24 cellular contexts compared by ENCODE assay signal in genomic region chr12:89161553-89161952, GRCh38.
A peak's percentile ranks its signal among the peaks of the same experiment; 100 is the strongest.
DNase-seq lines count a peak whose midpoint lies in the region; ATAC-seq and TF ChIP-seq lines count a peak whose summit lies in the region.
"Had no signal": no experiment of that assay in that cellular context is flagged by ENCODE, and none has a peak within 500 bp of the region (broad histone marks: within the 10 kb centered on the region; RNA-seq: fewer than 3 reads in every experiment).

No MANE protein-coding gene starts in this region.

- H3K4me2 ChIP-seq in hepatocyte, result no peak overlapping the region

- DNase-seq in SIG-M5 treated with dmso at 0.1 percent for 504 hours (lab: John Stamatoyannopoulos, UW; ENCODE audit: unreplicated experiment) (peak; percentile 62), SIG-M5 (lab: John Stamatoyannopoulos, UW) (no peak), RWPE2 (ENCODE audit: low spot score) (no peak), hepatocyte (ENCODE audit: low spot score) (no peak), spleen (no peak)
- no peak for DNase-seq in NK-92 treated with Interleukin-12 subunit alpha and Interleukin-12 subunit beta, amount 100 ng/mL, for 24 hours (lab: John Stamatoyannopoulos, UW)
- DNase-seq in activated naive CD8-positive, alpha-beta T cell treated with anti-CD3 and anti-CD28 coated beads, Interleukin-2, amount 50 U/mL, for 24 hours, result no peak
- DNase-seq: 8988T; activated CD4-positive, alpha-beta memory T cell treated with anti-CD3 and anti-CD28 coated beads, Interleukin-2, amount 10 ng/mL, durations not matched to agents 7 days and 5 days; activated naive CD4-positive, alpha-beta T cell treated with anti-CD3 and anti-CD28 coated beads, Interleukin-2, amount 10 ng/mL, durations not matched to agents 7 days and 5 days; activated T-cell treated with anti-CD3 and anti-CD28 coated beads, Interleukin-2, amount 50 U/mL, for 4 hours; CD4-positive, CD25-positive, alpha-beta regulatory T cell; DMS153; GF-D8; HCEC 1CT; left cardiac atrium; NCI-H1436; NCI-H2171; NCI-H82; pancreas; RPMI8226 had no signal

- H3K27ac Mint-ChIP-seq in activated naive CD8-positive, alpha-beta T cell treated with anti-CD3 and anti-CD28 coated beads, Interleukin-2, amount 50 U/mL, for 24 hours, result no peak overlapping the region
- H3K27ac Mint-ChIP-seq: activated CD4-positive, alpha-beta memory T cell treated with anti-CD3 and anti-CD28 coated beads, Interleukin-2, amount 10 ng/mL, durations not matched to agents 7 days and 5 days; activated naive CD4-positive, alpha-beta T cell treated with anti-CD3 and anti-CD28 coated beads, Interleukin-2, amount 10 ng/mL, durations not matched to agents 7 days and 5 days; CD4-positive, CD25-positive, alpha-beta regulatory T cell; T-helper 1 cell treated with Interleukin-12 subunit alpha and Interleukin-12 subunit beta and Interleukin-4 antibody, amounts not matched to agents 30 μg/mL and 1 μg/mL, for 36 hours had no signal

- 83% methylated on average over 3 of the region's 3 CpGs for WGBS in hepatocyte (ENCODE audit: low lambda C conversion rate, missing lambda C conversion rate)
- 55 to 83% (median 74%) methylated on average over 3 of the region's 3 CpGs for WGBS in spleen, 5 donors

- H3K27ac ChIP-seq in RWPE2 (ENCODE audit: poor library complexity, severe bottlenecking) (peak overlapping the region; percentile 94), hepatocyte (peak overlapping the region; percentile 67), spleen (peak overlapping the region; percentile 7 to 92 (median 89))

- H3K4me1 ChIP-seq in RWPE2 (ENCODE audit: insufficient read depth, poor library complexity, severe bottlenecking) (peaks cover 58% of the 10 kb centered on the region), hepatocyte (ENCODE audit: insufficient read depth) (peaks cover 32% of the 10 kb centered on the region), spleen (peaks cover 46 to 95% (median 81%) of the 10 kb centered on the region in 6 donors)
- H3K4me1 ChIP-seq: pancreas had no signal

- no peaks in the 10 kb centered on the region for H3K36me3 Mint-ChIP-seq in activated naive CD8-positive, alpha-beta T cell treated with anti-CD3 and anti-CD28 coated beads, Interleukin-2, amount 50 U/mL, for 24 hours (ENCODE audit: low read depth)
- H3K36me3 Mint-ChIP-seq: CD4-positive, CD25-positive, alpha-beta regulatory T cell had no signal

- no peaks in the 10 kb centered on the region for H3K79me2 ChIP-seq in hepatocyte

- intact Hi-C loops in spleen (cut with DNase I; ENCODE audit: low total_unique reads), result loop anchor here (10.0 kb wide), 1 partner anchor 63 kb away; no protein-coding TSS in a partner anchor

- H3K4me3 Mint-ChIP-seq in activated naive CD8-positive, alpha-beta T cell treated with anti-CD3 and anti-CD28 coated beads, Interleukin-2, amount 50 U/mL, for 24 hours, result no peak overlapping the region
- H3K4me3 Mint-ChIP-seq: activated CD4-positive, alpha-beta memory T cell treated with anti-CD3 and anti-CD28 coated beads, Interleukin-2, amount 10 ng/mL, durations not matched to agents 7 days and 5 days; activated naive CD4-positive, alpha-beta T cell treated with anti-CD3 and anti-CD28 coated beads, Interleukin-2, amount 10 ng/mL, durations not matched to agents 7 days and 5 days; activated T-cell treated with anti-CD3 and anti-CD28 coated beads, Interleukin-2, amount 50 U/mL, for 4 hours; CD4-positive, CD25-positive, alpha-beta regulatory T cell; T-helper 1 cell treated with Interleukin-12 subunit alpha and Interleukin-12 subunit beta and Interleukin-4 antibody, amounts not matched to agents 30 μg/mL and 1 μg/mL, for 36 hours had no signal

- ATAC-seq in RWPE2 (ENCODE audit: low read depth) (no peak), HG02763 (IDR thresholded peaks at IDR 0.05; ENCODE audit: unreplicated experiment) (no peak)
- ATAC-seq in activated naive CD8-positive, alpha-beta T cell treated with anti-CD3 and anti-CD28 coated beads, Interleukin-2, amount 50 U/mL, for 24 hours, result no peak
- ATAC-seq: pancreas had no signal

- peaks cover 27% of the 10 kb centered on the region for H3K4me1 Mint-ChIP-seq in activated naive CD8-positive, alpha-beta T cell treated with anti-CD3 and anti-CD28 coated beads, Interleukin-2, amount 50 U/mL, for 24 hours

- H3K36me3 ChIP-seq in RWPE2 (ENCODE audit: low read depth), result no peaks in the 10 kb centered on the region
- H3K36me3 ChIP-seq in hepatocyte (replicated peaks; ENCODE audit: insufficient read depth, low read depth), result no peaks in the 10 kb centered on the region
- H3K36me3 ChIP-seq in spleen, result no peaks in the 10 kb centered on the region
- H3K36me3 ChIP-seq: pancreas, thoracic aorta had no signal

- H3K9me2 ChIP-seq in hepatocyte (replicated peaks; ENCODE audit: insufficient read depth), result no peaks in the 10 kb centered on the region

- H3K9me3 ChIP-seq in RWPE2 (ENCODE audit: severe bottlenecking), result no peaks in the 10 kb centered on the region
- H3K9me3 ChIP-seq in hepatocyte (ENCODE audit: low read depth), result no peaks in the 10 kb centered on the region
- H3K9me3 ChIP-seq in spleen, result no peaks in the 10 kb centered on the region
- H3K9me3 ChIP-seq: pancreas, thoracic aorta had no signal

- TF ChIP-seq POLR2A in spleen (IDR thresholded peaks at IDR 0.05), result no peak

- H2AFZ ChIP-seq in hepatocyte, result no peak overlapping the region

- H3K27me3 ChIP-seq in RWPE2 (ENCODE audit: insufficient read depth, poor library complexity, severe bottlenecking) (no peaks in the 10 kb centered on the region), hepatocyte (no peaks in the 10 kb centered on the region), spleen (replicated peaks in 1 of 7) (no peaks in the 10 kb centered on the region)
- H3K27me3 ChIP-seq: pancreas had no signal

- H4K20me1 ChIP-seq in hepatocyte (ENCODE audit: insufficient read depth, poor library complexity, severe bottlenecking), result no peaks in the 10 kb centered on the region

- H3K4me3 ChIP-seq in RWPE2 (ENCODE audit: severe bottlenecking) (no peak overlapping the region), hepatocyte (no peak overlapping the region), spleen (peak overlapping the region in 1 of 8 donors; percentile 50)
- H3K4me3 ChIP-seq: pancreas, thoracic aorta had no signal

- TF ChIP-seq CTCF in RWPE2 (IDR thresholded peaks at IDR 0.05; ENCODE audit: poor library complexity, severe bottlenecking) (no peak), hepatocyte (IDR thresholded peaks at IDR 0.05; ENCODE audit: poor library complexity) (no peak), spleen (IDR thresholded peaks at IDR 0.05 in 8 of 11, conservative IDR thresholded peaks at IDR 0.05 in 3 of 11) (no peak)

- H3K27me3 Mint-ChIP-seq in activated naive CD8-positive, alpha-beta T cell treated with anti-CD3 and anti-CD28 coated beads, Interleukin-2, amount 50 U/mL, for 24 hours, result no peaks in the 10 kb centered on the region
- H3K27me3 Mint-ChIP-seq: activated CD4-positive, alpha-beta memory T cell treated with anti-CD3 and anti-CD28 coated beads, Interleukin-2, amount 10 ng/mL, durations not matched to agents 7 days and 5 days; activated naive CD4-positive, alpha-beta T cell treated with anti-CD3 and anti-CD28 coated beads, Interleukin-2, amount 10 ng/mL, durations not matched to agents 7 days and 5 days; CD4-positive, CD25-positive, alpha-beta regulatory T cell had no signal

- no peaks in the 10 kb centered on the region for H3K9me3 Mint-ChIP-seq in activated naive CD8-positive, alpha-beta T cell treated with anti-CD3 and anti-CD28 coated beads, Interleukin-2, amount 50 U/mL, for 24 hours
- H3K9me3 Mint-ChIP-seq: activated naive CD4-positive, alpha-beta T cell treated with anti-CD3 and anti-CD28 coated beads, Interleukin-2, amount 10 ng/mL, durations not matched to agents 7 days and 5 days; activated T-cell treated with anti-CD3 and anti-CD28 coated beads, Interleukin-2, amount 50 U/mL, for 4 hours had no signal
